In the genomic region with DNA sequence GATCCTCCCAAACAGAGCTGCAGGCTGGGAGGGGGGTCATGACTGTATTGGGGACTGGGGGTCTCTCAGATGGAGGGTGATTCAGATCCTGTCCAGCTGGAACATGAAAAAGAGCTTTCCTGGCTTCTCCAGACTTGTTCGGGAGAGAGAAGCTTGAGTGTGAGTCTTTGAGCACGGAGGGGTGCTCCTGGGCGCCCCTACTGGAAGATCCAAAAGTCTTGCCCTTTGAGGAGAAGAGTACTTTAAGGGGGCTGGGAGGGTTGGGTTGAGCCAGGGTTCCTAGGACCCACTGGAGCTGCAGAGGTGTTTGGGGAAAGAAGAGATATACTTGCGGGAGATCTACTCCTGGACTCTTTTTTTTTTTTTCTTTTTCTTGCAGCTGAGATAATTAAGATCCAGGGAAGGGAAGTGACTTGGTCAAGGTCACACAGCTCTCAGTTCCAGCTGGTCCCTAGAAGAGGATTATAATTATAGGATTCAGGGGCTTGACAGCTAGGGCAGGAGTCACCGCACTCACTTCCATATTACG, we compare ENCODE assay signal across 8 cellular contexts. TPM values are rescaled to one million over a fixed set of nuclear protein-coding genes. Genes with fewer than 3 reads are reported as not detected.
A peak's percentile ranks its signal among the peaks of the same experiment; 100 is the strongest.
DNase-seq lines count a peak whose midpoint lies in the region; ATAC-seq and TF ChIP-seq lines count a peak whose summit lies in the region.

No MANE protein-coding gene starts in this region.

- H3K9me3 ChIP-seq in OCI-LY3 (ENCODE audit: insufficient read depth, low read length): no peaks in the 10 kb centered on the region
- no peaks in the 10 kb centered on the region for H3K9me3 ChIP-seq in right cardiac atrium (ENCODE audit: control insufficient read depth, low read length)

- TF ChIP-seq CTCF in OCI-LY3 (IDR thresholded peaks at IDR 0.05; ENCODE audit: low read depth, low read length): peak; percentile 61

- peak overlapping the region; percentile 95 for H3K4me2 ChIP-seq in OCI-LY3 (ENCODE audit: low read length)

- H4K20me1 ChIP-seq in OCI-LY3 (ENCODE audit: insufficient read depth, low read length): peaks cover 31% of the 10 kb centered on the region

- peaks cover 53% of the 10 kb centered on the region for H3K4me1 ChIP-seq in OCI-LY3 (ENCODE audit: low read length)
- H3K4me1 ChIP-seq in right cardiac atrium (ENCODE audit: control insufficient read depth, insufficient read depth, low read length): peaks cover 44% of the 10 kb centered on the region

- H3K9ac ChIP-seq in OCI-LY3 (ENCODE audit: low read length): peak overlapping the region; percentile 55

- peak overlapping the region; percentile 49; the same call in 1 of the 2 replicates for H2AFZ ChIP-seq in OCI-LY3 (ENCODE audit: low read depth, low read length)

- H3K27me3 ChIP-seq in OCI-LY3 (ENCODE audit: low read depth, low read length) (no peaks in the 10 kb centered on the region), right cardiac atrium (ENCODE audit: control insufficient read depth, insufficient read depth) (no peaks in the 10 kb centered on the region)

- ATAC-seq in right cardiac atrium: peak; percentile 4 to 32
- peak; percentile 21 for ATAC-seq in sciatic nerve
- ATAC-seq in GM21717 (IDR thresholded peaks at IDR 0.05; ENCODE audit: unreplicated experiment): no peak

- intact Hi-C loops in right cardiac atrium (cut with DNase I) (no loop called here), sciatic nerve (cut with DNase I) (no loop called here)

- H3K36me3 ChIP-seq in OCI-LY3 (replicated peaks; ENCODE audit: low read depth, low read length): no peaks in the 10 kb centered on the region

- WGBS in right cardiac atrium: 3% methylated on average over 6 of the region's 6 CpGs

- no peak overlapping the region for H3K27ac ChIP-seq in OCI-LY3 (ENCODE audit: low read length)
- peak overlapping the region; percentile 97 for H3K27ac ChIP-seq in right cardiac atrium (ENCODE audit: low read length)

- peak overlapping the region; percentile 93 for H3K4me3 ChIP-seq in OCI-LY3 (ENCODE audit: low read length)
- peak overlapping the region; percentile 41 for H3K4me3 ChIP-seq in right cardiac atrium (ENCODE audit: low read length)

- peaks cover 43% of the 10 kb centered on the region for H3K79me2 ChIP-seq in OCI-LY3 (ENCODE audit: low read length)

- DNase-seq in A172 (ENCODE audit: low spot score) (peak; percentile 73), GM03348 (ENCODE audit: low spot score) (peak; percentile 73), amniotic stem cell (lab: John Stamatoyannopoulos, UW) (peak; percentile 47), right cardiac atrium (peak; percentile 69 to 84 (median 80)), sciatic nerve (ENCODE audit: low spot score) (no peak), NCI-H1092 treated with DMSO at 0.1 percent for 48 hours (lab: John Stamatoyannopoulos, UW) (no peak)

RNA-seq across cellular contexts. Expression of a gene that starts 8.4 kb away (rescaled TPM):
- total RNA-seq in A172 (2014; rRNA removed; shearing (Covaris generic)): 13.7 and 33.2 TPM in 2 replicates
- total RNA-seq in right cardiac atrium (10 to 100 TPM; 26.2 to 39.0 (median 29.1) TPM), sciatic nerve (74.4 TPM)
- polyA plus RNA-seq in right cardiac atrium: 28.3 TPM

RNA-seq across cellular contexts. Expression of a gene that starts 29.7 kb away (rescaled TPM):
- total RNA-seq in A172 (2014; rRNA removed; shearing (Covaris generic)): 85.1 and 87.9 TPM in 2 replicates
- total RNA-seq in right cardiac atrium (1 to 10 TPM; 1.0 to 1.8 (median 1.3) TPM), sciatic nerve (1.0 TPM)
- polyA plus RNA-seq in right cardiac atrium: 0.36 TPM

RNA-seq across cellular contexts. Expression of a gene that starts 47.1 kb away (rescaled TPM):
- not detected in 2 replicates for total RNA-seq in A172 (2014; rRNA removed; shearing (Covaris generic))
- total RNA-seq in right cardiac atrium: 1 to 10 TPM in 1 of 4 donors, under 1 TPM in 3; 0.74 to 1.4 (median 0.86) TPM
- 0.27 TPM for polyA plus RNA-seq in right cardiac atrium
- not detected for total RNA-seq in sciatic nerve

Comparison
In these comparisons a context has a peak if more than half of its experiments do, and no peak if none do; other contexts are left out.
1. DNase-seq: peak in A172 (single experiment), GM03348 (single experiment), amniotic stem cell (single experiment) and right cardiac atrium (3 of 3); none in sciatic nerve (single experiment) and NCI-H1092 treated with DMSO at 0.1 percent for 48 hours (single experiment).
2. RNA of a gene that starts 29.7 kb away (total RNA-seq): 85.1 to 87.9 TPM in A172; 1.0 to 1.8 TPM in right cardiac atrium and 1.0 TPM in sciatic nerve (single experiment); every median in the first group is over 10 times any median in the second.